ENCODE assay signal across 21 cellular contexts in genomic region chr2:38039111-38039510, GRCh38. TPM values are rescaled to one million over a fixed set of nuclear protein-coding genes. Genes with fewer than 3 reads are reported as not detected.
DNase-seq lines count a peak whose midpoint lies in the region; ATAC-seq, FAIRE-seq and TF ChIP-seq lines count a peak whose summit lies in the region.
"Had no signal": no experiment of that assay in that cellular context is flagged by ENCODE, and none has a peak within 500 bp of the region (broad histone marks: within the 10 kb centered on the region; RNA-seq: fewer than 3 reads in every experiment).

No MANE protein-coding gene starts in this region.

- in situ Hi-C loops in ACHN (cut with HindIII; ENCODE audit: low pct_ligation_motif_present, low pct_unique_long_range_greater_than_20kb, low sequenced_read_pairs) = no loop called here
- in situ Hi-C loops in astrocyte of the spinal cord (cut with HindIII; ENCODE audit: low sequenced_read_pairs) = no loop called here
- in situ Hi-C loops in GM13977 (cut with MboI; ENCODE audit: low pct_unique_long_range_greater_than_20kb, low sequenced_read_pairs, unreplicated experiment) = no loop called here

- DNase-seq in ACHN = peak; percentile 31
- DNase-seq in HS-5 (ENCODE audit: low read depth) = peak; percentile 33
- DNase-seq in astrocyte of the spinal cord (ENCODE audit: low read depth, low spot score) = peak; percentile 49
- peak; percentile 23 for DNase-seq in fibroblast of villous mesenchyme (ENCODE audit: low read depth)
- no peak for DNase-seq in GM12891 (ENCODE audit: insufficient read length, low spot score)
- DNase-seq in GM13977 (ENCODE audit: low spot score) = no peak
- no peak for DNase-seq in stimulated activated naive CD8-positive, alpha-beta T cell treated with anti-CD3 and anti-CD28 coated beads, Interleukin-15, Interleukin-2, amounts not matched to agents 100 U/mL and 50 U/mL, for 24 hours
- DNase-seq in upper lobe of right lung = no peak
- DNase-seq: activated CD4-positive, alpha-beta T cell treated with anti-CD3 and anti-CD28 coated beads, Interleukin-2, amount 10 ng/mL, durations not matched to agents 7 days and 5 days; activated CD8-positive, alpha-beta memory T cell treated with anti-CD3 and anti-CD28 coated beads, Interleukin-2, amount 50 U/mL, for 4 hours; activated effector memory CD4-positive, alpha-beta T cell treated with Interleukin-2 at 50 U/mL for 16 hours; activated naive CD8-positive, alpha-beta T cell treated with anti-CD3 and anti-CD28 coated beads, Interleukin-2, amount 50 U/mL, for 24 hours; KBM-7; left cardiac atrium; natural killer cell; SHP77; stimulated activated CD4-positive, alpha-beta T cell treated with anti-CD3 and anti-CD28 coated beads, Interleukin-2, amount 100 ng/mL, for 24 hours; upper lobe of left lung had no signal

- intact Hi-C loops in upper lobe of right lung (cut with DNase I) = no loop called here

- no peaks in the 10 kb centered on the region for H3K27me3 ChIP-seq in upper lobe of right lung
- H3K27me3 ChIP-seq: gastroesophageal sphincter, upper lobe of left lung had no signal

- ATAC-seq in stimulated activated naive CD8-positive, alpha-beta T cell treated with anti-CD3 and anti-CD28 coated beads, Interleukin-15, Interleukin-2, amounts not matched to agents 100 U/mL and 50 U/mL, for 24 hours = no peak
- ATAC-seq in upper lobe of right lung = no peak
- ATAC-seq: activated naive CD8-positive, alpha-beta T cell treated with anti-CD3 and anti-CD28 coated beads, Interleukin-2, amount 50 U/mL, for 24 hours; natural killer cell had no signal

- H3K27ac ChIP-seq in upper lobe of right lung = no peak overlapping the region
- H3K27ac ChIP-seq: BLaER1 treated with 17β-estradiol and CSF1 and Interleukin-3, amounts not matched to agents 10 nM and 100 nM had no signal

- no peaks in the 10 kb centered on the region for H3K36me3 ChIP-seq in upper lobe of right lung
- H3K36me3 ChIP-seq: BLaER1 treated with 17β-estradiol and CSF1 and Interleukin-3, amounts not matched to agents 10 nM and 100 nM; gastroesophageal sphincter; upper lobe of left lung had no signal

- TF ChIP-seq CTCF in astrocyte of the spinal cord (IDR thresholded peaks at IDR 0.05; ENCODE audit: low read depth, low read length) (no peak), fibroblast of villous mesenchyme (IDR thresholded peaks at IDR 0.05; ENCODE audit: insufficient read depth, low read depth, low read length) (no peak), GM13977 (IDR thresholded peaks at IDR 0.05; ENCODE audit: extremely low read depth, insufficient read depth, missing control alignments) (no peak), upper lobe of right lung (IDR thresholded peaks at IDR 0.05) (no peak)

- no peak for FAIRE-seq in GM12891 (lab: Jason Lieb, UNC)
- FAIRE-seq: G401.6 had no signal

- H3K4me3 ChIP-seq in astrocyte of the spinal cord (ENCODE audit: low read depth, low read length) (no peak overlapping the region), fibroblast of villous mesenchyme (ENCODE audit: low read depth, low read length) (no peak overlapping the region), upper lobe of right lung (no peak overlapping the region)
- H3K4me3 ChIP-seq: BLaER1 treated with 17β-estradiol and CSF1 and Interleukin-3, amounts not matched to agents 10 nM and 100 nM had no signal

- TF ChIP-seq POLR2A in GM12891 (IDR thresholded peaks at IDR 0.05; ENCODE audit: low read depth, low read length) = no peak

- no peaks in the 10 kb centered on the region for H3K9me3 ChIP-seq in upper lobe of right lung
- H3K9me3 ChIP-seq: upper lobe of left lung had no signal

- no peaks in the 10 kb centered on the region for H3K4me1 ChIP-seq in upper lobe of right lung
- H3K4me1 ChIP-seq: BLaER1 treated with 17β-estradiol and CSF1 and Interleukin-3, amounts not matched to agents 10 nM and 100 nM had no signal

TF ChIP-seq in GM12891, 5 proteins besides CTCF, POLR2A, EP300 and RAD21:
- TF ChIP-seq SPI1 (IDR thresholded peaks at IDR 0.05; ENCODE audit: low read depth, low read length) = no peak
- no peak for TF ChIP-seq POU2F2 (IDR thresholded peaks at IDR 0.05; ENCODE audit: low read depth, low read length)
- no peak for TF ChIP-seq TAF1 (IDR thresholded peaks at IDR 0.05; ENCODE audit: low read depth, low read length)
- TF ChIP-seq POLR2AphosphoS5 (IDR thresholded peaks at IDR 0.05; ENCODE audit: low read depth, low read length) = no peak
- no peak for TF ChIP-seq PAX5 (IDR thresholded peaks at IDR 0.05; ENCODE audit: insufficient read depth, low read length, severe bottlenecking)

RNA-seq across cellular contexts. Expression of gene CYP1B1, which starts 36.8 kb away (rescaled TPM):
- total RNA-seq in fibroblast of villous mesenchyme (6.5 and 9.3 TPM in 2 replicates), upper lobe of right lung (69.4 TPM)
- 21.9 TPM for polyA plus RNA-seq in GM12891 (2012; ENCODE audit: low read depth, missing spikeins)

Comparison
In these comparisons a context has a peak if more than half of its experiments do, and no peak if none do; other contexts are left out.
1. DNase-seq: peak in ACHN (single experiment), HS-5 (single experiment), astrocyte of the spinal cord (single experiment) and fibroblast of villous mesenchyme (single experiment); none in GM12891 (single experiment), GM13977 (single experiment), stimulated activated naive CD8-positive, alpha-beta T cell treated with anti-CD3 and anti-CD28 coated beads, Interleukin-15, Interleukin-2, amounts not matched to agents 100 U/mL and 50 U/mL, for 24 hours (single experiment) and upper lobe of right lung (single experiment).